ENCODE assay signal across 8 cellular contexts in the genomic region with DNA sequence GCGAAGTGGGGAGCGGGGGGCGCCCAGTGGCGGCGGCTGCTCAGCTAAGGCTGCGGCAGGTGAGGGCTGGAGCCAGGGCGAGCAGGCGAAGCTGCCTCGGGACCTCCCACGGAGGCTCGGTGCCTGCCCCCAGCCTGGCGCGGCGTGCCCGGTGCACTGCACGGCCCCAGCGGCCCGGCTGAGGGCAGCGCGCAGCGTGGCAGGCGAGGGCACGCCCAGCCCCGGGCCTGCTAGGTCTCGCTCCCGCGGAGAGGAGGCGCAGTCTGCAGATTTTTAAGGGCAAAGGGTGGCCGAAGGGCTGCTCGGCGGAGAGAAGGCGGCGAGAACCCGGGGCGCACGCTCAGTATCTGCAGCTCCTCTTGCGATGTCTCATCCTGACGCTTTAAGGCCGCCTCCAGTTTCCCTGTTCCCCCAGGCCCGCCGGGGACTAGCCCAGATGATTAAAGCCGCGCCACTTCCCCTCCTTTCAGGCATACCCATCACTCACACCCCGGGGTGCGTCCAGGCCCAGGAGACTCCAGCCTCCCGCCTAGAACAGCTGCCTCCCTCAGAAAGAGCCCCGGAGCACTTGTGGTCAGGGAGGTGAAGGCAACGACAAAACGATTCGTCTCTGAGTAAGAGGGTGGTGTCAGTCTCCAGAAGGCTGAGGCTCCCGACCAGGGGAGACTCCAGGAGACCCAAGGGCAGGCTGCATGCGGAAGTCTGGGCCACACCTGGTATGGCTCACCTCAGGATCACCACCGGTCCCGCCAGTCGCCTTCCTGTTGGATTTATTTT. TPM values are rescaled to one million over a fixed set of nuclear protein-coding genes. Genes with fewer than 3 reads are reported as not detected.
DNase-seq lines count a peak whose midpoint lies in the region; ATAC-seq, FAIRE-seq and TF ChIP-seq lines count a peak whose summit lies in the region.

A gene with protein sequence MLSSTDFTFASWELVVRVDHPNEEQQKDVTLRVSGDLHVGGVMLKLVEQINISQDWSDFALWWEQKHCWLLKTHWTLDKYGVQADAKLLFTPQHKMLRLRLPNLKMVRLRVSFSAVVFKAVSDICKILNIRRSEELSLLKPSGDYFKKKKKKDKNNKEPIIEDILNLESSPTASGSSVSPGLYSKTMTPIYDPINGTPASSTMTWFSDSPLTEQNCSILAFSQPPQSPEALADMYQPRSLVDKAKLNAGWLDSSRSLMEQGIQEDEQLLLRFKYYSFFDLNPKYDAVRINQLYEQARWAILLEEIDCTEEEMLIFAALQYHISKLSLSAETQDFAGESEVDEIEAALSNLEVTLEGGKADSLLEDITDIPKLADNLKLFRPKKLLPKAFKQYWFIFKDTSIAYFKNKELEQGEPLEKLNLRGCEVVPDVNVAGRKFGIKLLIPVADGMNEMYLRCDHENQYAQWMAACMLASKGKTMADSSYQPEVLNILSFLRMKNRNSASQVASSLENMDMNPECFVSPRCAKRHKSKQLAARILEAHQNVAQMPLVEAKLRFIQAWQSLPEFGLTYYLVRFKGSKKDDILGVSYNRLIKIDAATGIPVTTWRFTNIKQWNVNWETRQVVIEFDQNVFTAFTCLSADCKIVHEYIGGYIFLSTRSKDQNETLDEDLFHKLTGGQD (minus strand): TSS at position 158 of the 777 bp plus-strand sequence. CDS start 3,476 bp downstream, outside the sequence.

- H3K9me3 ChIP-seq in CD4-positive, alpha-beta T cell (ENCODE audit: control insufficient read depth, low read length): no peaks in the 10 kb centered on the region
- H3K9me3 ChIP-seq in HepG2 (ENCODE audit: low read length): no peaks in the 10 kb centered on the region

- H3K4me2 ChIP-seq in KMS-11 (peak within 1 kb of the TSS; percentile 84), HepG2 (ENCODE audit: low read depth, low read length) (peak within 1 kb of the TSS; percentile 94)

- TSS peak; percentile 99 for BruUV-seq in HepG2 (replicated peaks; lab: Mats Ljungman, UMichigan)

- H3K27me3 ChIP-seq in CD4-positive, alpha-beta T cell (ENCODE audit: control insufficient read depth, insufficient read depth, low read length): peaks cover 41% of the 10 kb centered on the region
- no peaks in the 10 kb centered on the region for H3K27me3 ChIP-seq in KMS-11 (ENCODE audit: insufficient read depth, low read depth)
- H3K27me3 ChIP-seq in HepG2 (ENCODE audit: control insufficient read depth in 1 of 2, insufficient read depth in 2 of 2, low read length in 2 of 2): peaks cover 0 to 5% of the 10 kb centered on the region in 2 experiments; a peak in 1 of 5 replicates

- intact Hi-C loops in CD4-positive, alpha-beta T cell (cut with DNase I, micrococcal nuclease): no loop called here
- intact Hi-C loops in HepG2 (cut with micrococcal nuclease; ENCODE audit: unreplicated experiment): no loop called here

- peak; percentile 15 for FAIRE-seq in HepG2 (lab: Jason Lieb, UNC)

- POLR2A ChIA-PET in CD4-positive, alpha-beta T cell (lab: Charles Lee): no interaction called here
- POLR2A ChIA-PET in HepG2 (lab: Yijun Ruan, JAX): interaction anchor here (0.8 to 2.2 kb wide), 13 partner anchors 9 to 609 kb away, joined by 3 to 11 read pairs (median 4); a partner anchor contains a TSS

- DNase-seq in CD4-positive, alpha-beta T cell: no peak
- DNase-seq in dedifferentiated amniotic fluid mesenchymal stem cell (ENCODE audit: extremely low spot score) (peak; percentile 23), HepG2 (ENCODE audit: low spot score) (peak; percentile 84), foreskin melanocyte (no peak)
- peak; percentile 27 to 47 for DNase-seq in stimulated activated CD8-positive, alpha-beta memory T cell treated with anti-CD3 and anti-CD28 coated beads, Interleukin-15, amount 100 ng/mL, for 48 hours (ENCODE audit: low read depth in 2 of 2)

- H3K36me3 Mint-ChIP-seq in CD4-positive, alpha-beta T cell (ENCODE audit: low read depth): no peaks in the 10 kb centered on the region

- H3K4me1 Mint-ChIP-seq in CD4-positive, alpha-beta T cell (ENCODE audit: low read depth): peaks cover 5% of the 10 kb centered on the region

- no peak for TF ChIP-seq CTCF in CD4-positive, alpha-beta T cell (IDR thresholded peaks at IDR 0.05)
- TF ChIP-seq CTCF in KMS-11 (conservative IDR thresholded peaks at IDR 0.05; ENCODE audit: low read depth, low read length): 0 out of 2 replicates have a peak, but pooled peaks have one; percentile 19
- peak; percentile 66 for TF ChIP-seq CTCF in HepG2 (CRISPR knock-in tag; IDR thresholded peaks at IDR 0.05)

- H3K4me3 Mint-ChIP-seq in CD4-positive, alpha-beta T cell: peak within 1 kb of the TSS; percentile 23

- H3K27ac ChIP-seq in CD4-positive, alpha-beta T cell (ENCODE audit: low read depth, low read length): no peak within 1 kb of the TSS
- H3K27ac ChIP-seq in KMS-11 (peak within 1 kb of the TSS; percentile 98), HepG2 (ENCODE audit: extremely low read length, insufficient read depth, low read length) (peak within 1 kb of the TSS; percentile 76)

- H3K27me3 Mint-ChIP-seq in CD4-positive, alpha-beta T cell: peaks cover 66% of the 10 kb centered on the region

- H4K20me1 ChIP-seq in KMS-11 (ENCODE audit: insufficient read depth) (no peaks in the 10 kb centered on the region), HepG2 (ENCODE audit: insufficient read depth, low read length) (no peaks in the 10 kb centered on the region)

- 2% methylated on average over 46 of the region's 55 CpGs for WGBS in HepG2 (ENCODE audit: low lambda C conversion rate)

- in situ Hi-C loops in HepG2 (cut with HindIII; ENCODE audit: extremely low pct_ligation_motif_present, low pct_unique_long_range_greater_than_20kb): no loop called here

- H3K9me3 Mint-ChIP-seq in CD4-positive, alpha-beta T cell: no peaks in the 10 kb centered on the region

- no peak within 1 kb of the TSS for H3K27ac Mint-ChIP-seq in CD4-positive, alpha-beta T cell

- peak; percentile 82 for TF ChIP-seq RAD21 in HepG2 (CRISPR knock-in tag; IDR thresholded peaks at IDR 0.05)

- H3K36me3 ChIP-seq in KMS-11 (ENCODE audit: insufficient read depth): no peaks in the 10 kb centered on the region; the same call in 1 of the 2 replicates
- peaks cover 1 to 5% of the 10 kb centered on the region in 2 experiments; a peak in 3 of 5 replicates for H3K36me3 ChIP-seq in HepG2 (replicated peaks in 1 of 2; ENCODE audit: control insufficient read depth in 1 of 2, insufficient read depth in 2 of 2, low read length in 2 of 2)

- no peak for ATAC-seq in CD4-positive, alpha-beta T cell (ENCODE audit: poor library complexity)
- peak; percentile 81 for ATAC-seq in GM19438 (IDR thresholded peaks at IDR 0.05; ENCODE audit: low read depth, unreplicated experiment)
- peak; percentile 96 for ATAC-seq in SK-N-SH treated with all-trans-retinoic acid at 6 μM for 48 hours
- ATAC-seq in HepG2: peak; percentile 97

- H3K79me2 ChIP-seq in KMS-11 (ENCODE audit: insufficient read depth, low read depth) (peaks cover 21% of the 10 kb centered on the region; the same call in 1 of the 2 replicates), HepG2 (ENCODE audit: insufficient read depth, low read length) (peaks cover 13% of the 10 kb centered on the region)

- H2AFZ ChIP-seq in KMS-11 (ENCODE audit: low read depth) (peak within 1 kb of the TSS; percentile 85), HepG2 (ENCODE audit: low read length) (peak within 1 kb of the TSS; percentile 84)

- peak in 1 of 2 experiments; percentile 72; a peak in 2 of 4 replicates for TF ChIP-seq EP300 in HepG2 (IDR thresholded peaks at IDR 0.05; ENCODE audit: low read depth in 2 of 2, low read length in 2 of 2)
- no peak for TF ChIP-seq EP300 in HepG2 (CRISPR knock-in tag; IDR thresholded peaks at IDR 0.05; ENCODE audit: borderline replicate concordance)

- peak; percentile 83 to 97 for TF ChIP-seq POLR2A in HepG2 (IDR thresholded peaks at IDR 0.05; ENCODE audit: insufficient read depth in 1 of 2, low read depth in 2 of 2, low read length in 2 of 2)

- H3K9ac ChIP-seq in KMS-11: peak within 1 kb of the TSS; percentile 96
- H3K9ac ChIP-seq in HepG2 (ENCODE audit: insufficient read depth, low read depth, low read length): peak within 1 kb of the TSS; percentile 80

- CTCF ChIA-PET in CD4-positive, alpha-beta T cell (lab: Charles Lee): no interaction called here
- CTCF ChIA-PET in HepG2 (lab: Yijun Ruan, JAX; ENCODE audit: low intra/inter-chr PET ratio, low total read pairs): no interaction called here

- H3K4me1 ChIP-seq in KMS-11 (ENCODE audit: low read depth, poor library complexity, severe bottlenecking) (peaks cover 34% of the 10 kb centered on the region), HepG2 (ENCODE audit: insufficient read depth, low read length) (peaks cover 26% of the 10 kb centered on the region)

- H3K4me3 ChIP-seq in KMS-11 (IDR thresholded peaks at IDR 0.05; ENCODE audit: insufficient read depth, low read depth, low read length) (no peak within 1 kb of the TSS), HepG2 (replicated peaks in 1 of 3; ENCODE audit: insufficient read depth in 1 of 3, low read depth in 2 of 3, low read length in 3 of 3) (peak within 1 kb of the TSS; percentile 71 to 79 (median 74))

TF ChIP-seq in SK-N-SH treated with all-trans-retinoic acid at 6 μM for 48 hours, 23 proteins besides CTCF, POLR2A, EP300 and RAD21 (continues in another document):
- no peak for TF ChIP-seq SNAI2 (CRISPR knock-in tag; IDR thresholded peaks at IDR 0.05)

RNA-seq across cellular contexts. Expression of the gene that starts here (rescaled TPM):
- total RNA-seq in CD4-positive, alpha-beta T cell: not detected
- 29.5 and 39.1 TPM in 2 replicates for total RNA-seq in HepG2 (2016; rRNA removed; fragmentation: Illumina TruSeq; extraction: Trizol)
- total RNA-seq in HepG2 (2016; cell fraction: cytosol; rRNA removed; fragmentation: Illumina TruSeq; extraction: Trizol; ENCODE audit: low read depth): 4.8 and 6.7 TPM in 2 replicates
- 29.9 and 33.9 TPM in 2 replicates for total RNA-seq in HepG2 (2016; cell fraction: insoluble cytoplasmic fraction; rRNA removed; fragmentation: Illumina TruSeq; extraction: Trizol)
- total RNA-seq in HepG2 (2016; cell fraction: membrane; rRNA removed; fragmentation: Illumina TruSeq; extraction: Trizol): 27.3 and 30.6 TPM in 2 replicates
- total RNA-seq in HepG2 (2016; cell fraction: nucleus; rRNA removed; fragmentation: Illumina TruSeq; extraction: Trizol): 18.7 and 22.5 TPM in 2 replicates
- polyA plus RNA-seq in HepG2 (2011; rRNA removed): 15.1 and 15.8 TPM in 2 replicates
- 8.4 and 8.5 TPM in 2 replicates for polyA plus RNA-seq in HepG2 (2011; cell fraction: cytosol; rRNA removed)
- polyA plus RNA-seq in HepG2 (2011; cell fraction: nucleus; rRNA removed): 9.7 and 11.7 TPM in 2 replicates
- polyA plus RNA-seq in HepG2 (2012): 9.2 and 11.7 TPM in 2 replicates
- 4.0 and 4.4 TPM in 2 replicates for polyA plus RNA-seq in HepG2 (2016; cell fraction: cytosol; fragmentation: Illumina TruSeq; extraction: Trizol; ENCODE audit: low read depth)
- 30.4 and 37.6 TPM in 2 replicates for polyA plus RNA-seq in HepG2 (2016; cell fraction: insoluble cytoplasmic fraction; fragmentation: Illumina TruSeq; extraction: Trizol; ENCODE audit: low read depth)
- polyA plus RNA-seq in HepG2 (2016; cell fraction: membrane; fragmentation: Illumina TruSeq; extraction: Trizol; ENCODE audit: low read depth): 18.3 and 18.7 TPM in 2 replicates
- polyA plus RNA-seq in HepG2 (2016; cell fraction: nucleus; fragmentation: Illumina TruSeq; extraction: Trizol; ENCODE audit: insufficient read depth, low read depth): 23.6 and 24.8 TPM in 2 replicates
- polyA minus RNA-seq in HepG2 (2011; rRNA and poly(A)+ RNA removed; ENCODE audit: low replicate concordance): 11.6 and 13.1 TPM in 2 replicates
- 13.8 and 15.1 TPM in 2 replicates for polyA minus RNA-seq in HepG2 (2011; cell fraction: cytosol; rRNA and poly(A)+ RNA removed)
- polyA minus RNA-seq in HepG2 (2011; cell fraction: nucleus; rRNA and poly(A)+ RNA removed): 21.9 and 29.1 TPM in 2 replicates

Comparison
In these comparisons a context has a peak if more than half of its experiments do, and no peak if none do; other contexts are left out.
1. RNA of the gene that starts here (total RNA-seq): 4.8 to 39.1 TPM in HepG2; not detected in CD4-positive, alpha-beta T cell; every median in the first group is over 4 times any median in the second.
2. DNase-seq: peak in dedifferentiated amniotic fluid mesenchymal stem cell (single experiment), HepG2 (single experiment) and stimulated activated CD8-positive, alpha-beta memory T cell treated with anti-CD3 and anti-CD28 coated beads, Interleukin-15, amount 100 ng/mL, for 48 hours (2 of 2); none in CD4-positive, alpha-beta T cell (0 of 10) and foreskin melanocyte (single experiment).